ENCODE assay signal across 8 cellular contexts in genomic region chr6:33768644-33769120, GRCh38. TPM values are rescaled to one million over a fixed set of nuclear protein-coding genes. Genes with fewer than 3 reads are reported as not detected.
A peak's percentile ranks its signal among the peaks of the same experiment; 100 is the strongest.
DNase-seq lines count a peak whose midpoint lies in the region; ATAC-seq, FAIRE-seq and TF ChIP-seq lines count a peak whose summit lies in the region.

No MANE protein-coding gene starts in this region.

- TF ChIP-seq CTCF in GM12873 (IDR thresholded peaks at IDR 0.05; ENCODE audit: insufficient read depth, low read depth, low read length, missing control alignments) (peak; percentile 91), WERI-Rb-1 (IDR thresholded peaks at IDR 0.05; ENCODE audit: low read depth, low read length) (peak; percentile 96), mammary epithelial cell (conservative IDR thresholded peaks at IDR 0.05 in 1 of 2, IDR thresholded peaks at IDR 0.05 in 1 of 2; ENCODE audit: extremely low read depth in 1 of 2, insufficient read depth in 1 of 2, low read depth in 1 of 2, low read length in 2 of 2) (peak; percentile 72 to 89), keratinocyte (optimal IDR thresholded peaks at IDR 0.05 in 1 of 3, IDR thresholded peaks at IDR 0.05 in 1 of 3, conservative IDR thresholded peaks at IDR 0.05 in 1 of 3; ENCODE audit: extremely low read depth in 1 of 3, insufficient read depth in 2 of 3, low read length in 3 of 3) (peak in 2 of 3 experiments; percentile 73 to 92)

- no TSS peak for BruUV-seq in mammary epithelial cell (replicated peaks; lab: Mats Ljungman, UMichigan)

- intact Hi-C loops in mammary epithelial cell (cut with micrococcal nuclease): loop anchor here (1.0 kb wide), 2 partner anchors 259 to 386 kb away; no protein-coding TSS in a partner anchor

- H3K9ac ChIP-seq in mammary epithelial cell (ENCODE audit: insufficient read depth, low read length) (no peak overlapping the region), keratinocyte (ENCODE audit: control insufficient read depth, extremely low read depth, insufficient read depth, low read length) (no peak overlapping the region)

- no peaks in the 10 kb centered on the region for H4K20me1 ChIP-seq in mammary epithelial cell (ENCODE audit: insufficient read depth, low read length)
- peaks cover 4% of the 10 kb centered on the region for H4K20me1 ChIP-seq in keratinocyte (ENCODE audit: control insufficient read depth, extremely low read depth, insufficient read depth, low read length)

- H3K9me1 ChIP-seq in keratinocyte (ENCODE audit: control insufficient read depth, extremely low read depth, insufficient read depth, low read length): peaks cover 4% of the 10 kb centered on the region

- H3K4me1 ChIP-seq in mammary epithelial cell (ENCODE audit: insufficient read depth, low read length): peaks cover 29% of the 10 kb centered on the region
- H3K4me1 ChIP-seq in keratinocyte (ENCODE audit: control insufficient read depth, extremely low read depth, insufficient read depth, low read length): peaks cover 29% of the 10 kb centered on the region

- H2AFZ ChIP-seq in mammary epithelial cell (ENCODE audit: low read depth, low read length): peak overlapping the region; percentile 58
- H2AFZ ChIP-seq in keratinocyte (ENCODE audit: control insufficient read depth, low read length): no peak overlapping the region

- H3K9me3 ChIP-seq in WERI-Rb-1 (ENCODE audit: severe bottlenecking) (peaks cover 6% of the 10 kb centered on the region), mammary epithelial cell (replicated peaks; ENCODE audit: insufficient read depth, low read length) (no peaks in the 10 kb centered on the region), keratinocyte (ENCODE audit: control insufficient read depth, low read depth, low read length) (no peaks in the 10 kb centered on the region)

- peaks cover 25% of the 10 kb centered on the region for H3K36me3 ChIP-seq in WERI-Rb-1
- H3K36me3 ChIP-seq in mammary epithelial cell (ENCODE audit: insufficient read depth, low read length): no peaks in the 10 kb centered on the region
- H3K36me3 ChIP-seq in keratinocyte (ENCODE audit: control insufficient read depth in 2 of 2, extremely low read depth in 1 of 2, insufficient read depth in 2 of 2, low read length in 2 of 2): peaks cover 4 to 11% of the 10 kb centered on the region in 2 experiments

- in situ Hi-C loops in mammary epithelial cell (cut with MboI; ENCODE audit: low sequenced_read_pairs in 2 of 2): loop anchor here (10.0 kb wide), 2 partner anchors 54 to 386 kb away; partner anchors contain the start of gene UQCC2 (in 1 of the 2)

- H3K27ac ChIP-seq in WERI-Rb-1 (peak overlapping the region; percentile 84), mammary epithelial cell (ENCODE audit: insufficient read depth, low read depth, low read length) (no peak overlapping the region), keratinocyte (ENCODE audit: control insufficient read depth, insufficient read depth, low read length) (no peak overlapping the region)

- DNase-seq in 8988T (peak; percentile 82), NCI-H2029 treated with DMSO at 0.1 percent for 48 hours (lab: John Stamatoyannopoulos, UW) (peak; percentile 40), WERI-Rb-1 (peak; percentile 98), mammary epithelial cell (peak; percentile 46), keratinocyte (ENCODE audit: low read depth, low spot score) (peak; percentile 26)
- peak; percentile 66 to 68 for DNase-seq in stimulated activated CD4-positive, alpha-beta T cell treated with anti-CD3 and anti-CD28 coated beads, Interleukin-1b, Interleukin-23, amount 100 ng/mL, for 4 hours (ENCODE audit: low read depth in 2 of 2)

- ATAC-seq in GM21529 (IDR thresholded peaks at IDR 0.05; ENCODE audit: unreplicated experiment): no peak

- FAIRE-seq in keratinocyte (lab: Jason Lieb, UNC): peak; percentile 73

- CTCF ChIA-PET in mammary epithelial cell (lab: Charles Lee; ENCODE audit: low non-redundant PET): no interaction called here

- WGBS in mammary epithelial cell (ENCODE audit: low coverage, missing lambda C conversion rate): 46% methylated on average over 6 of the region's 7 CpGs

- dilution Hi-C loops in mammary epithelial cell (cut with HindIII; ENCODE audit: low sequenced_read_pairs) (loop anchor here (5.0 to 10.0 kb wide), 2 partner anchors 49 to 54 kb away; partner anchors contain the start of gene UQCC2), keratinocyte (cut with MboI; ENCODE audit: extremely low pct_ligation_motif_present, low sequenced_read_pairs) (no loop called here)

- no peak overlapping the region for H3K4me2 ChIP-seq in mammary epithelial cell (ENCODE audit: insufficient read depth, low read depth, low read length)
- H3K4me2 ChIP-seq in keratinocyte (ENCODE audit: control insufficient read depth, extremely low read depth, insufficient read depth, low read depth, low read length): no peak overlapping the region

- H3K79me2 ChIP-seq in mammary epithelial cell (ENCODE audit: insufficient read depth, low read length): no peaks in the 10 kb centered on the region
- H3K79me2 ChIP-seq in keratinocyte (ENCODE audit: control insufficient read depth, insufficient read depth, low read length): no peaks in the 10 kb centered on the region

- H3K27me3 ChIP-seq in WERI-Rb-1 (ENCODE audit: insufficient read depth, low read depth, severe bottlenecking): no peaks in the 10 kb centered on the region
- H3K27me3 ChIP-seq in mammary epithelial cell (ENCODE audit: insufficient read depth, low read length): no peaks in the 10 kb centered on the region
- peaks cover 12% of the 10 kb centered on the region for H3K27me3 ChIP-seq in keratinocyte (ENCODE audit: control insufficient read depth, extremely low read depth, insufficient read depth, low read length)

- H3K4me3 ChIP-seq in WERI-Rb-1 (ENCODE audit: low read depth, low read length) (no peak overlapping the region), mammary epithelial cell (replicated peaks in 1 of 3; ENCODE audit: insufficient read depth in 1 of 3, low read depth in 2 of 3, low read length in 3 of 3) (no peak overlapping the region), keratinocyte (ENCODE audit: control insufficient read depth in 2 of 3, extremely low read depth in 1 of 3, insufficient read depth in 2 of 3, low read depth in 1 of 3, low read length in 3 of 3) (no peak overlapping the region)

RNA-seq across cellular contexts. Expression of gene LEMD2, which starts 20.2 kb away (rescaled TPM):
- total RNA-seq in mammary epithelial cell: 10 to 100 TPM; 47.5 to 63.2 TPM
- 30.8 TPM for polyA plus RNA-seq in mammary epithelial cell
- polyA minus RNA-seq in mammary epithelial cell: 119 TPM
- polyA plus RNA-seq in keratinocyte: 30.8 to 48.6 TPM (median 47.5 TPM) in 3 replicates
- 23.4 TPM for polyA plus RNA-seq in keratinocyte (2011; ENCODE audit: low read depth)
- polyA plus RNA-seq in keratinocyte (2011; cell fraction: cytosol; rRNA removed): 19.1 and 24.5 TPM in 2 replicates
- polyA plus RNA-seq in keratinocyte (2011; cell fraction: nucleus; rRNA removed): 74.9 and 89.3 TPM in 2 replicates
- 34.0 and 34.2 TPM in 2 replicates for polyA plus RNA-seq in keratinocyte (2012; ENCODE audit: low replicate concordance)
- polyA minus RNA-seq in keratinocyte: 39.6 to 72.0 TPM (median 40.1 TPM) in 3 replicates
- 21.1 TPM for polyA minus RNA-seq in keratinocyte (2011; cell fraction: cytosol; rRNA and poly(A)+ RNA removed)
- 31.9 and 52.5 TPM in 2 replicates for polyA minus RNA-seq in keratinocyte (2011; cell fraction: nucleus; rRNA and poly(A)+ RNA removed)

RNA-seq across cellular contexts. Expression of gene IP6K3, which starts 22.0 kb away (rescaled TPM):
- total RNA-seq in mammary epithelial cell: under 1 TPM in 1 of 2 donors, not detected in 1; 0.33 TPM
- not detected for polyA plus RNA-seq in mammary epithelial cell
- not detected for polyA minus RNA-seq in mammary epithelial cell
- polyA plus RNA-seq in keratinocyte: 0.05 TPM in 1 of 3 replicates, not detected in the others
- not detected for polyA plus RNA-seq in keratinocyte (2011; ENCODE audit: low read depth)
- not detected in 2 replicates for polyA plus RNA-seq in keratinocyte (2011; cell fraction: cytosol; rRNA removed)
- not detected in 2 replicates for polyA plus RNA-seq in keratinocyte (2011; cell fraction: nucleus; rRNA removed)
- polyA plus RNA-seq in keratinocyte (2012; ENCODE audit: low replicate concordance): not detected in 2 replicates
- polyA minus RNA-seq in keratinocyte: not detected in 3 replicates
- not detected for polyA minus RNA-seq in keratinocyte (2011; cell fraction: cytosol; rRNA and poly(A)+ RNA removed)
- polyA minus RNA-seq in keratinocyte (2011; cell fraction: nucleus; rRNA and poly(A)+ RNA removed): not detected in 2 replicates

RNA-seq across cellular contexts. Expression of gene MLN, which starts 35.1 kb away (rescaled TPM):
- not detected for total RNA-seq in mammary epithelial cell
- polyA plus RNA-seq in mammary epithelial cell (not detected), keratinocyte (not detected in 3 replicates)
- polyA minus RNA-seq in mammary epithelial cell (not detected), keratinocyte (not detected in 3 replicates)
- not detected for polyA plus RNA-seq in keratinocyte (2011; ENCODE audit: low read depth)
- polyA plus RNA-seq in keratinocyte (2011; cell fraction: cytosol; rRNA removed): not detected in 2 replicates
- not detected in 2 replicates for polyA plus RNA-seq in keratinocyte (2011; cell fraction: nucleus; rRNA removed)
- polyA plus RNA-seq in keratinocyte (2012; ENCODE audit: low replicate concordance): not detected in 2 replicates
- polyA minus RNA-seq in keratinocyte (2011; cell fraction: cytosol; rRNA and poly(A)+ RNA removed): not detected
- polyA minus RNA-seq in keratinocyte (2011; cell fraction: nucleus; rRNA and poly(A)+ RNA removed): not detected in 2 replicates

RNA-seq across cellular contexts. Expression of gene UQCC2, which starts 57.2 kb away (rescaled TPM):
- total RNA-seq in mammary epithelial cell: 10 to 100 TPM; 12.3 to 65.2 TPM
- polyA plus RNA-seq in mammary epithelial cell (46.7 TPM), keratinocyte (43.8 to 76.7 TPM (median 71.4 TPM) in 3 replicates)
- polyA minus RNA-seq in mammary epithelial cell (28.2 TPM), keratinocyte (9.6 to 14.3 TPM (median 12.0 TPM) in 3 replicates)
- 26.5 TPM for polyA plus RNA-seq in keratinocyte (2011; ENCODE audit: low read depth)
- polyA plus RNA-seq in keratinocyte (2011; cell fraction: cytosol; rRNA removed): 22.3 and 22.6 TPM in 2 replicates
- 11.0 and 12.1 TPM in 2 replicates for polyA plus RNA-seq in keratinocyte (2011; cell fraction: nucleus; rRNA removed)
- 140 and 159 TPM in 2 replicates for polyA plus RNA-seq in keratinocyte (2012; ENCODE audit: low replicate concordance)
- polyA minus RNA-seq in keratinocyte (2011; cell fraction: cytosol; rRNA and poly(A)+ RNA removed): 14.4 TPM
- 3.6 and 5.1 TPM in 2 replicates for polyA minus RNA-seq in keratinocyte (2011; cell fraction: nucleus; rRNA and poly(A)+ RNA removed)

Comparison
In these comparisons a context has a peak if more than half of its experiments do, and no peak if none do; other contexts are left out.
1. DNase-seq: peak in every context shown above with its lines; median percentile 98 in WERI-Rb-1; 82 in 8988T; 67 in stimulated activated CD4-positive, alpha-beta T cell treated with anti-CD3 and anti-CD28 coated beads, Interleukin-1b, Interleukin-23, amount 100 ng/mL, for 4 hours; 46 in mammary epithelial cell; 40 in NCI-H2029 treated with DMSO at 0.1 percent for 48 hours; 26 in keratinocyte.